10 cellular contexts compared by ENCODE assay signal in genomic region chr14:60815371-60815770, GRCh38.
A peak's percentile ranks its signal among the peaks of the same experiment; 100 is the strongest.
DNase-seq lines count a peak whose midpoint lies in the region; ATAC-seq, FAIRE-seq and TF ChIP-seq lines count a peak whose summit lies in the region.
"Had no signal": no experiment of that assay in that cellular context is flagged by ENCODE, and none has a peak within 500 bp of the region (broad histone marks: within the 10 kb centered on the region; RNA-seq: fewer than 3 reads in every experiment).

No MANE protein-coding gene starts in this region.

- ATAC-seq in GM21447 (IDR thresholded peaks at IDR 0.05; ENCODE audit: unreplicated experiment) (peak; percentile 95), HG03280 (IDR thresholded peaks at IDR 0.05; ENCODE audit: unreplicated experiment) (peak; percentile 81), PC-3 (peak; percentile 82)

- intact Hi-C loops in PC-3 (cut with micrococcal nuclease) = no loop called here

- no peak overlapping the region for H3K9ac ChIP-seq in PC-3 (ENCODE audit: low read length)

- no peak overlapping the region for H3K4me3 ChIP-seq in PC-3 (ENCODE audit: low read length)

- H3F3A ChIP-seq in PC-3 (ENCODE audit: low read length, unreplicated experiment) = no peaks in the 10 kb centered on the region

- no peak overlapping the region for H2AFZ ChIP-seq in PC-3 (ENCODE audit: low read length)

- H3K36me3 ChIP-seq in PC-3 (ENCODE audit: low read depth, low read length) = peaks cover 18% of the 10 kb centered on the region

- no peak for TF ChIP-seq CTCF in PC-3 (conservative IDR thresholded peaks at IDR 0.05; ENCODE audit: low read depth, low read length)

- FAIRE-seq in GM18507 (lab: Jason Lieb, UNC) = peak; percentile 76
- FAIRE-seq in frontal cortex (lab: Jason Lieb, UNC) = no peak

- DNase-seq in GM18507 (ENCODE audit: extremely low spot score, insufficient read length, low read depth) = peak; percentile 23
- peak; percentile 39 for DNase-seq in PC-3
- DNase-seq in AG08395 (ENCODE audit: low spot score) = no peak
- DNase-seq in epidermal melanocyte (ENCODE audit: insufficient read length, low spot score) = no peak
- no peak for DNase-seq in T1000 (lab: John Stamatoyannopoulos, UW)
- no peak for DNase-seq in frontal cortex (ENCODE audit: low spot score in 2 of 2)
- DNase-seq: NCI-H1694 treated with DMSO at 0.1 percent for 48 hours had no signal

- H3K4me2 ChIP-seq in PC-3 (ENCODE audit: low read length) = no peak overlapping the region

- H3K4me1 ChIP-seq in PC-3 (ENCODE audit: insufficient read depth, low read length) = peaks cover 11% of the 10 kb centered on the region

- no peak overlapping the region for H3K27ac ChIP-seq in PC-3 (ENCODE audit: low read length)
- H3K27ac ChIP-seq: VCaP had no signal

- H3K79me2 ChIP-seq in PC-3 (ENCODE audit: low read length) = no peaks in the 10 kb centered on the region

- no peaks in the 10 kb centered on the region for H4K20me1 ChIP-seq in PC-3 (ENCODE audit: low read length)

- POLR2A ChIA-PET in PC-3 (lab: Charles Lee; ENCODE audit: unreplicated experiment) = interaction anchor here (0.7 to 1.1 kb wide), 3 partner anchors 82 to 444 kb away, joined by 4 to 7 read pairs (median 6); no protein-coding TSS in a partner anchor

- H3K27me3 ChIP-seq in PC-3 (ENCODE audit: low read length) = no peaks in the 10 kb centered on the region

- H3K9me2 ChIP-seq in PC-3 (replicated peaks; ENCODE audit: low read length) = no peaks in the 10 kb centered on the region

- no TSS peak for BruUV-seq in PC-3 (replicated peaks; lab: Mats Ljungman, UMichigan)

- CTCF ChIA-PET in PC-3 (lab: Charles Lee) = no interaction called here

- no peaks in the 10 kb centered on the region for H3K9me3 ChIP-seq in PC-3 (ENCODE audit: low read length)

Comparison
In these comparisons a context has a peak if more than half of its experiments do, and no peak if none do; other contexts are left out.
1. DNase-seq: peak in GM18507 (single experiment) and PC-3 (single experiment); none in AG08395 (single experiment), epidermal melanocyte (single experiment), T1000 (single experiment) and frontal cortex (0 of 2).
2. Peak in every context shown above with its lines, with median percentiles within 50 percentile points of each other: ATAC-seq.